12 cellular contexts compared by ENCODE assay signal in the genomic region with DNA sequence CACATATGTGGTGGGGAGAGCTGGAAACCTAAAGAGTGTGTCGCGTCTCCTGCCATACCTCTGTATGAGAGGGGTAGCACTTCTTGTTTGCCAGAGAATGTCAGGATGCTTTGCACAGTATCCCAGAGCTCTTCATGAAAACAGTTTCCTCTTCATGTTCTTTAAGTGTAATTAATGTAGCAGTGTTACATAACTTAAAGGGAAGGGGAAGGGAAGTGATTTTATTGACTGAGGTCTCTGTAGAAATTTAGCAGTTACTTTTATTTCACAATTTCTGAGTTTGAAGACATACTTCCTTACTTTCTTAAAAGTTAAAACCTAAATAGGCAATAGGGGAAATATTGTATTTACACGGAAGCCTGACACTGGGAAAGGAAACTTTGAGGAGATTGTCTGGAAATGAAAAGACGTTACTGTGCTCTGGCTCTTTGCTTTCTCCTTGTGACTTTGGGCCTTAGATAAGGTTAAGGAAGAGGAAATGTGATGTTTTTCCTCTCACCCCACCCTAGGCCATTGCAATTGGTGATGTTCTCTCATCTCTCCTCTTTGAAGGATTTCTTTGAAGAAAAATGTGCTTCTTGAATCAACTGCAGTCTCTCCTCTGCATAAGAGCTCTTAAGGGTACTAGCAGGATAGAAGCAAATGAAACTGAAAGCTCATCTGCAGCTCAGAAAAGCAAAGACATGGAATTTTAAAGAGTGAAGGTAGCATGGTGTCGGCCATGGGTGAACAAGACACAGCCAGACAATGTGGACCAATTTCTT. TPM values are rescaled to one million over a fixed set of nuclear protein-coding genes. Genes with fewer than 3 reads are reported as not detected.
DNase-seq lines count a peak whose midpoint lies in the region; ATAC-seq and TF ChIP-seq lines count a peak whose summit lies in the region.
"Had no signal": no experiment of that assay in that cellular context is flagged by ENCODE, and none has a peak within 500 bp of the region (broad histone marks: within the 10 kb centered on the region; RNA-seq: fewer than 3 reads in every experiment).

No MANE protein-coding gene starts in this region.

- no peaks in the 10 kb centered on the region for H3K27me3 ChIP-seq in right atrium auricular region
- H3K27me3 ChIP-seq in thoracic aorta (replicated peaks; ENCODE audit: insufficient read depth): no peaks in the 10 kb centered on the region
- H3K27me3 ChIP-seq: SJSA1 had no signal

- CTCF ChIA-PET in activated CD4-positive, alpha-beta memory T cell treated with anti-CD3 and anti-CD28 coated beads for 36 hours (lab: Charles Lee): interaction anchor here (1.2 to 1.7 kb wide), 4 partner anchors 10 to 444 kb away, joined by 3 to 9 read pairs (median 5); no protein-coding TSS in a partner anchor

- H3K36me3 ChIP-seq in right atrium auricular region (peaks cover 70% of the 10 kb centered on the region), thoracic aorta (peaks cover 27% of the 10 kb centered on the region)

- peak overlapping the region; percentile 4 to 80 for H3K4me3 Mint-ChIP-seq in activated T-cell treated with anti-CD3 and anti-CD28 coated beads, Interleukin-2, amount 50 U/mL, for 72 hours
- H3K4me3 Mint-ChIP-seq in activated CD4-positive, alpha-beta memory T cell treated with anti-CD3 and anti-CD28 coated beads for 36 hours: peak overlapping the region; percentile 42

- H3K36me3 Mint-ChIP-seq in activated T-cell treated with anti-CD3 and anti-CD28 coated beads, Interleukin-2, amount 50 U/mL, for 72 hours (ENCODE audit: insufficient read depth in 2 of 2): peaks cover 6 to 23% of the 10 kb centered on the region in 2 donors
- H3K36me3 Mint-ChIP-seq in activated CD4-positive, alpha-beta memory T cell treated with anti-CD3 and anti-CD28 coated beads for 36 hours: peaks cover 59% of the 10 kb centered on the region

- H3K4me1 Mint-ChIP-seq in activated T-cell treated with anti-CD3 and anti-CD28 coated beads, Interleukin-2, amount 50 U/mL, for 72 hours (ENCODE audit: low read depth): peaks cover 52% of the 10 kb centered on the region
- H3K4me1 Mint-ChIP-seq in activated CD4-positive, alpha-beta memory T cell treated with anti-CD3 and anti-CD28 coated beads for 36 hours (ENCODE audit: low read depth): peaks cover 66% of the 10 kb centered on the region

- TF ChIP-seq CTCF in right atrium auricular region (IDR thresholded peaks at IDR 0.05) (no peak), thoracic aorta (IDR thresholded peaks at IDR 0.05) (no peak)

- H3K27me3 Mint-ChIP-seq in activated T-cell treated with anti-CD3 and anti-CD28 coated beads, Interleukin-2, amount 50 U/mL, for 72 hours (ENCODE audit: low read depth): no peaks in the 10 kb centered on the region
- H3K27me3 Mint-ChIP-seq in activated CD4-positive, alpha-beta memory T cell treated with anti-CD3 and anti-CD28 coated beads for 36 hours: no peaks in the 10 kb centered on the region

- ATAC-seq in activated T-cell treated with anti-CD3 and anti-CD28 coated beads, Interleukin-2, amount 50 U/mL, for 72 hours (replicated peaks in 1 of 2): peak; percentile 38 to 40
- peak; percentile 11 for ATAC-seq in thoracic aorta (ENCODE audit: insufficient number of reproducible peaks, low FRiP score, low read depth)
- no peak for ATAC-seq in HG03432 (IDR thresholded peaks at IDR 0.05; ENCODE audit: unreplicated experiment)

- H3K27ac ChIP-seq in right atrium auricular region (peak overlapping the region; percentile 30 to 35), thoracic aorta (no peak overlapping the region)
- H3K27ac ChIP-seq: SJSA1 had no signal

- intact Hi-C loops in activated CD4-positive, alpha-beta memory T cell treated with anti-CD3 and anti-CD28 coated beads for 36 hours (cut with micrococcal nuclease): no loop called here

- H3K4me3 ChIP-seq in right atrium auricular region (no peak overlapping the region), thoracic aorta (no peak overlapping the region)
- H3K4me3 ChIP-seq: SJSA1 had no signal

- H3K4me1 ChIP-seq in right atrium auricular region (peaks cover 0 to 12% of the 10 kb centered on the region in 2 donors), thoracic aorta (ENCODE audit: control insufficient read depth in 1 of 2, low read depth in 2 of 2) (peaks cover 14 to 22% of the 10 kb centered on the region in 2 donors)

- H3K27ac Mint-ChIP-seq in activated T-cell treated with anti-CD3 and anti-CD28 coated beads, Interleukin-2, amount 50 U/mL, for 72 hours: peak overlapping the region; percentile 88
- H3K27ac Mint-ChIP-seq in activated CD4-positive, alpha-beta memory T cell treated with anti-CD3 and anti-CD28 coated beads for 36 hours: peak overlapping the region; percentile 83

- DNase-seq in activated T-cell treated with anti-CD3 and anti-CD28 coated beads, Interleukin-2, amount 50 U/mL, for 72 hours: no peak
- DNase-seq in activated T-cell treated with anti-CD3 and anti-CD28 coated beads, Interleukin-2, amount 50 U/mL, for 48 hours: no peak
- no peak for DNase-seq in activated CD4-positive, alpha-beta memory T cell treated with anti-CD3 and anti-CD28 coated beads for 36 hours
- no peak for DNase-seq in right atrium auricular region (ENCODE audit: low spot score)
- no peak for DNase-seq in thoracic aorta (ENCODE audit: low spot score)
- DNase-seq in hypothalamus (lab: John Stamatoyannopoulos, UW): no peak
- DNase-seq in effector CD8-positive, alpha-beta T cell (lab: John Stamatoyannopoulos, UW): no peak
- DNase-seq: KG1, NCI-H446, posterior cingulate gyrus had no signal

- H3K9me3 ChIP-seq in right atrium auricular region: no peaks in the 10 kb centered on the region
- H3K9me3 ChIP-seq in thoracic aorta: no peaks in the 10 kb centered on the region
- H3K9me3 ChIP-seq: SJSA1 had no signal

- POLR2A ChIA-PET in activated CD4-positive, alpha-beta memory T cell treated with anti-CD3 and anti-CD28 coated beads for 36 hours (lab: Charles Lee): interaction anchor here (0.5 to 1.1 kb wide), 4 partner anchors 10 to 1491 kb away, joined by 3 read pairs; a partner anchor contains a TSS

- H3K9me3 Mint-ChIP-seq in activated T-cell treated with anti-CD3 and anti-CD28 coated beads, Interleukin-2, amount 50 U/mL, for 72 hours: no peaks in the 10 kb centered on the region
- no peaks in the 10 kb centered on the region for H3K9me3 Mint-ChIP-seq in activated CD4-positive, alpha-beta memory T cell treated with anti-CD3 and anti-CD28 coated beads for 36 hours

RNA-seq across cellular contexts. Expression of a gene that starts 6.0 kb away (rescaled TPM):
- total RNA-seq in activated T-cell treated with anti-CD3 and anti-CD28 coated beads, Interleukin-2, amount 50 U/mL, for 72 hours: 10 to 100 TPM; 22.7 to 25.0 TPM
- 10 to 100 TPM; 18.7 to 19.8 TPM for total RNA-seq in activated CD4-positive, alpha-beta memory T cell treated with anti-CD3 and anti-CD28 coated beads for 36 hours
- total RNA-seq in right atrium auricular region (10 to 100 TPM; 22.9 to 49.8 TPM), thoracic aorta (10 to 100 TPM; 15.7 to 30.7 TPM)

Comparison
In these comparisons a context has a peak if more than half of its experiments do, and no peak if none do; other contexts are left out.
1. H3K27ac ChIP-seq: peak in right atrium auricular region (2 of 2); none in thoracic aorta (0 of 2).